In the genomic region with DNA sequence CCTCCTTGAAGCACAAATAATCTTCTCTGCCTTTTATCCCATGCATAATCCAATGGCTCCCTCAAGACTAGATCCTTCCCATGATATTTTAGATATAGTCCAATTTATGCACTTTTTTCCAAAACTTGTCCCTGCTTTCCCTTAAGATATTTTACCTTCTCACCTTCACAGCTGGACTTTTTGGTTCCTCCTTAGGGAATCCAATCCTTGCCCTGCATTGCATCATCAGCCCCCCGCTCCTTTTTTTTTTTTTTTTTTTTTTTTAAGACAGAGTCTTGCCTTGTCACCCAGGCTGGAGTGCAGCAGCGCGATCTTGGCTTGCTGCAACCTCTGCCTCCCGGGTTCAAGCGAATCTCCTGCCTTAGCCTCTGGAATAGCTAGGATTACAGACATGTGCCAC, we compare ENCODE assay signal across 35 cellular contexts.
"Had no signal": no experiment of that assay in that cellular context is flagged by ENCODE, and none has a peak within 500 bp of the region (broad histone marks: within the 10 kb centered on the region; RNA-seq: fewer than 3 reads in every experiment).

No MANE protein-coding gene starts in this region.

- H3K9me3 ChIP-seq: MG63 had no signal

- DNase-seq: Karpas-422, Kasumi-1, MG63, MM.1S, MV-4-11, NCI-H1048, NCI-H1092, NCI-H1092 treated with DMSO at 0.1 percent for 48 hours, NCI-H1105, NCI-H1105 treated with DMSO at 0.1 percent for 48 hours, NCI-H1417, NCI-H1417 treated with DMSO at 0.1 percent for 48 hours, NCI-H1436, NCI-H1436 treated with DMSO at 0.1 percent for 48 hours, NCI-H146, NCI-H1694, NCI-H1694 treated with DMSO at 0.1 percent for 48 hours, NCI-H187, NCI-H187 treated with DMSO at 0.1 percent for 48 hours, NCI-H1930, NCI-H2029, NCI-H2029 treated with DMSO at 0.1 percent for 48 hours, NCI-H2081, NCI-H2081 treated with DMSO at 0.1 percent for 48 hours, NCI-H2107, NCI-H2171, NCI-H2171 treated with DMSO at 0.1 percent for 48 hours, NCI-H2227 treated with DMSO at 0.1 percent for 48 hours, NCI-H226, NCI-H345, NCI-H446, NCI-H446 treated with DMSO at 0.1 percent for 48 hours, NCI-H510A, NCI-H510A treated with DMSO at 0.1 percent for 48 hours, NCI-H524 had no signal

- H3K36me3 ChIP-seq: MG63 had no signal

- H3K4me3 ChIP-seq: MG63 had no signal

- H3K27me3 ChIP-seq: MG63 had no signal
